7 cellular contexts compared by ENCODE assay signal in genomic region chr17:35051579-35052239, GRCh38. TPM values are rescaled to one million over a fixed set of nuclear protein-coding genes. Genes with fewer than 3 reads are reported as not detected.
DNase-seq lines count a peak whose midpoint lies in the region; ATAC-seq and TF ChIP-seq lines count a peak whose summit lies in the region.

No MANE protein-coding gene starts in this region.

- TF ChIP-seq CTCF in OCI-LY1 (IDR thresholded peaks at IDR 0.05; ENCODE audit: low read length), result no peak
- no peak for TF ChIP-seq CTCF in esophagus muscularis mucosa (IDR thresholded peaks at IDR 0.05)

- H3K4me3 Mint-ChIP-seq in stimulated activated effector memory CD8-positive, alpha-beta T cell treated with anti-CD3 and anti-CD28 coated beads, Interleukin-12 subunit alpha, Interleukin-12 subunit beta, amount 100 ng/mL, for 72 hours, result peak overlapping the region; percentile 62

- H2AFZ ChIP-seq in OCI-LY1 (ENCODE audit: low read length), result 0 out of 2 replicates have a peak overlapping the region, but pooled peaks have one; percentile 16

- no peak for TF ChIP-seq POLR2A in esophagus muscularis mucosa (IDR thresholded peaks at IDR 0.05; ENCODE audit: low read depth)

- no peak overlapping the region for H3K9ac ChIP-seq in OCI-LY1 (ENCODE audit: low read length)

- H3K36me3 Mint-ChIP-seq in stimulated activated effector memory CD8-positive, alpha-beta T cell treated with anti-CD3 and anti-CD28 coated beads, Interleukin-12 subunit alpha, Interleukin-12 subunit beta, amount 100 ng/mL, for 72 hours, result no peaks in the 10 kb centered on the region

- H3K4me1 Mint-ChIP-seq in stimulated activated effector memory CD8-positive, alpha-beta T cell treated with anti-CD3 and anti-CD28 coated beads, Interleukin-12 subunit alpha, Interleukin-12 subunit beta, amount 100 ng/mL, for 72 hours, result peaks cover 63% of the 10 kb centered on the region

- H3K27ac ChIP-seq in OCI-LY1 (ENCODE audit: low read depth, low read length, poor library complexity, severe bottlenecking) (peak overlapping the region; percentile 51), esophagus muscularis mucosa (replicated peaks in 1 of 4) (peak overlapping the region; percentile 3 to 15 (median 12))

- H3K9me3 Mint-ChIP-seq in stimulated activated effector memory CD8-positive, alpha-beta T cell treated with anti-CD3 and anti-CD28 coated beads, Interleukin-12 subunit alpha, Interleukin-12 subunit beta, amount 100 ng/mL, for 72 hours, result no peaks in the 10 kb centered on the region

- no peaks in the 10 kb centered on the region for H3K27me3 ChIP-seq in OCI-LY1 (ENCODE audit: insufficient read depth, low read length)
- no peaks in the 10 kb centered on the region for H3K27me3 ChIP-seq in esophagus muscularis mucosa

- peak overlapping the region; percentile 46 for H3K27ac Mint-ChIP-seq in stimulated activated effector memory CD8-positive, alpha-beta T cell treated with anti-CD3 and anti-CD28 coated beads, Interleukin-12 subunit alpha, Interleukin-12 subunit beta, amount 100 ng/mL, for 72 hours

- 38% methylated on average over 6 of the region's 6 CpGs for WGBS in esophagus muscularis mucosa

- intact Hi-C loops in esophagus muscularis mucosa (cut with DNase I), result no loop called here

- H3F3A ChIP-seq in OCI-LY1 (ENCODE audit: insufficient read depth, low read length), result no peaks in the 10 kb centered on the region

- H3K4me3 ChIP-seq in OCI-LY1 (ENCODE audit: low read depth, low read length, poor library complexity, severe bottlenecking) (no peak overlapping the region), esophagus muscularis mucosa (no peak overlapping the region)

- H3K4me1 ChIP-seq in OCI-LY1 (ENCODE audit: insufficient read depth, low read length, severe bottlenecking) (peaks cover 17% of the 10 kb centered on the region), esophagus muscularis mucosa (peaks cover 0 to 23% (median 20%) of the 10 kb centered on the region in 4 donors)

- no peak for DNase-seq in esophagus muscularis mucosa (ENCODE audit: extremely low spot score)
- no peak for DNase-seq in stimulated activated effector memory CD8-positive, alpha-beta T cell treated with anti-CD3 and anti-CD28 coated beads, Interleukin-12 subunit alpha, Interleukin-12 subunit beta, amount 100 ng/mL, for 72 hours (ENCODE audit: low spot score in 2 of 2)
- DNase-seq in DMS53 (lab: John Stamatoyannopoulos, UW), result no peak
- DNase-seq in GOT3 (lab: John Stamatoyannopoulos, UW), result no peak

- ATAC-seq in GM21423 (IDR thresholded peaks at IDR 0.05; ENCODE audit: unreplicated experiment), result peak; percentile 33
- ATAC-seq in stimulated activated effector memory CD8-positive, alpha-beta T cell treated with anti-CD3 and anti-CD28 coated beads, Interleukin-12 subunit alpha, Interleukin-12 subunit beta, amount 100 ng/mL, for 72 hours, result peak; percentile 47
- no peak for ATAC-seq in HG03095 (IDR thresholded peaks at IDR 0.05; ENCODE audit: unreplicated experiment)

- H3K9me3 ChIP-seq in OCI-LY1 (ENCODE audit: low read length), result no peaks in the 10 kb centered on the region
- no peaks in the 10 kb centered on the region for H3K9me3 ChIP-seq in esophagus muscularis mucosa

- H3K79me2 ChIP-seq in OCI-LY1 (ENCODE audit: insufficient read depth, low read length), result no peaks in the 10 kb centered on the region

- H3K36me3 ChIP-seq in OCI-LY1 (ENCODE audit: insufficient read depth, low read length), result no peaks in the 10 kb centered on the region
- peaks cover 0 to 3% (median 0%) of the 10 kb centered on the region in 4 donors for H3K36me3 ChIP-seq in esophagus muscularis mucosa

- H4K20me1 ChIP-seq in OCI-LY1 (ENCODE audit: insufficient read depth, low read length), result no peaks in the 10 kb centered on the region

- no peak for TF ChIP-seq EP300 in esophagus muscularis mucosa (IDR thresholded peaks at IDR 0.05)

- no peaks in the 10 kb centered on the region for H3K9me2 ChIP-seq in OCI-LY1 (ENCODE audit: low read depth, low read length)

- peak overlapping the region; percentile 27; the same call in 1 of the 2 replicates for H3K4me2 ChIP-seq in OCI-LY1 (ENCODE audit: low read length)

RNA-seq across cellular contexts. Expression of gene RFFL, which starts 11.8 kb away (rescaled TPM):
- 10 to 100 TPM; 19.5 to 40.9 (median 33.3) TPM for total RNA-seq in esophagus muscularis mucosa
